In genomic region chr5:72149742-72150141, GRCh38 we compare ENCODE assay signal across 15 cellular contexts. TPM values are rescaled to one million over a fixed set of nuclear protein-coding genes. Genes with fewer than 3 reads are reported as not detected.
DNase-seq lines count a peak whose midpoint lies in the region; ATAC-seq and TF ChIP-seq lines count a peak whose summit lies in the region.
"Had no signal": no experiment of that assay in that cellular context is flagged by ENCODE, and none has a peak within 500 bp of the region (broad histone marks: within the 10 kb centered on the region; RNA-seq: fewer than 3 reads in every experiment).

No MANE protein-coding gene starts in this region.

- no peak for TF ChIP-seq POLR2A in uterus (IDR thresholded peaks at IDR 0.05)

- ATAC-seq in SK-N-SH treated with all-trans-retinoic acid at 6 μM for 48 hours (no peak; the same call in 2 of the 3 replicates), GM18517 (IDR thresholded peaks at IDR 0.05; ENCODE audit: unreplicated experiment) (no peak)
- ATAC-seq in activated CD4-positive, CD25-positive, alpha-beta regulatory T cell treated with anti-CD3 and anti-CD28 coated beads, Interleukin-2, amount 50 U/mL, for 24 hours = no peak

- no peaks in the 10 kb centered on the region for H3K27me3 ChIP-seq in SK-N-SH (ENCODE audit: insufficient read depth)
- no peaks in the 10 kb centered on the region for H3K27me3 ChIP-seq in ascending aorta
- H3K27me3 ChIP-seq in uterus = no peaks in the 10 kb centered on the region

- no peaks in the 10 kb centered on the region for H3K9me3 ChIP-seq in SK-N-SH
- H3K9me3 ChIP-seq in ascending aorta = no peaks in the 10 kb centered on the region
- peaks cover 0 to 12% of the 10 kb centered on the region in 2 donors for H3K9me3 ChIP-seq in uterus

- H4K20me1 ChIP-seq in SK-N-SH (ENCODE audit: insufficient read depth) = peaks cover 99% of the 10 kb centered on the region

- H2AFZ ChIP-seq in SK-N-SH (ENCODE audit: low read depth) = no peak overlapping the region

- TF ChIP-seq RAD21 in SK-N-SH (IDR thresholded peaks at IDR 0.05; ENCODE audit: low read length) = peak; percentile 48

- H3K9me2 ChIP-seq in SK-N-SH = no peaks in the 10 kb centered on the region

- H3K36me3 ChIP-seq in SK-N-SH (replicated peaks in 1 of 2; ENCODE audit: control insufficient read depth in 1 of 2, insufficient read depth in 2 of 2, low read length in 1 of 2) (peaks cover 60 to 74% of the 10 kb centered on the region in 2 experiments), ascending aorta (peaks cover 0 to 12% of the 10 kb centered on the region in 2 donors), uterus (no peaks in the 10 kb centered on the region)

- intact Hi-C loops in ascending aorta (cut with DNase I) = loop anchor here (5.0 to 10.0 kb wide), 3 partner anchors 98 to 295 kb away; no protein-coding TSS in a partner anchor
- intact Hi-C loops in uterus (cut with DNase I; ENCODE audit: low total_unique reads) = loop anchor here (10.0 kb wide), 1 partner anchor 135 kb away; no protein-coding TSS in a partner anchor

- TF ChIP-seq CTCF in SK-N-SH (IDR thresholded peaks at IDR 0.05) = peak; percentile 44; the same call in 1 of the 2 replicates
- TF ChIP-seq CTCF in ascending aorta (IDR thresholded peaks at IDR 0.05) = peak in 2 of 3 experiments; percentile 31 to 47
- TF ChIP-seq CTCF in fibroblast of the aortic adventitia (IDR thresholded peaks at IDR 0.05; ENCODE audit: insufficient read depth, low read length) = peak; percentile 22
- TF ChIP-seq CTCF in uterus (IDR thresholded peaks at IDR 0.05) = no peak

- peaks cover 100% of the 10 kb centered on the region for H3K79me2 ChIP-seq in SK-N-SH (ENCODE audit: insufficient read depth)

- H3K9ac ChIP-seq in SK-N-SH = no peak overlapping the region

- CTCF ChIA-PET in SK-N-SH (lab: Yijun Ruan, JAX) = interaction anchor here (1.1 to 1.7 kb wide), 6 partner anchors 10 to 159 kb away, joined by 3 to 6 read pairs (median 4); no protein-coding TSS in a partner anchor

- TF ChIP-seq EP300 in SK-N-SH (IDR thresholded peaks at IDR 0.05; ENCODE audit: borderline replicate concordance in 1 of 2, low read depth in 1 of 2, low read length in 1 of 2) = no peak

- H3F3A ChIP-seq in SK-N-SH (replicated peaks; ENCODE audit: insufficient read depth) = peaks cover 51% of the 10 kb centered on the region

- peak overlapping the region; percentile 53 to 83 for H3K27ac ChIP-seq in SK-N-SH (ENCODE audit: low read depth in 2 of 2, low read length in 1 of 2)
- H3K27ac ChIP-seq in ascending aorta = peak overlapping the region; percentile 93 to 95
- peak overlapping the region; percentile 87 to 88 for H3K27ac ChIP-seq in uterus
- H3K27ac ChIP-seq: WERI-Rb-1 had no signal

- H3K4me3 ChIP-seq in SK-N-SH (ENCODE audit: low read depth in 2 of 2, low read length in 1 of 2) (no peak overlapping the region), ascending aorta (peak overlapping the region in 1 of 2 donors; percentile 6), fibroblast of the aortic adventitia (ENCODE audit: low read depth, low read length) (no peak overlapping the region), uterus (no peak overlapping the region)

- DNase-seq in SK-N-SH (no peak), ascending aorta (ENCODE audit: low spot score in 2 of 2) (no peak), fibroblast of the aortic adventitia (ENCODE audit: low read depth) (peak; percentile 38), uterus (no peak)
- no peak for DNase-seq in stimulated activated CD4-positive, alpha-beta T cell treated with anti-CD3 and anti-CD28 coated beads, Interleukin-1b, Interleukin-23, amount 100 ng/mL, for 48 hours
- DNase-seq: activated effector memory CD4-positive, alpha-beta T cell treated with anti-CD3 and anti-CD28 coated beads, Interleukin-2, amount 50 U/mL, for 16 hours; Calu3; islet precursor cell; Kasumi-1; midbrain; NCI-H1694 treated with DMSO at 0.1 percent for 48 hours; WERI-Rb-1 had no signal

- WGBS in SK-N-SH (ENCODE audit: low lambda C conversion rate) = 95% methylated on average over 2 of the region's 2 CpGs

- POLR2A ChIA-PET in SK-N-SH (lab: Yijun Ruan, JAX) = no interaction called here

- H3K4me1 ChIP-seq in SK-N-SH (ENCODE audit: control insufficient read depth in 1 of 2, insufficient read depth in 2 of 2, low read depth in 1 of 2, low read length in 1 of 2) = peaks cover 59 to 67% of the 10 kb centered on the region in 2 experiments
- H3K4me1 ChIP-seq in ascending aorta = peaks cover 39 to 91% of the 10 kb centered on the region in 2 donors
- peaks cover 0 to 15% of the 10 kb centered on the region in 2 donors for H3K4me1 ChIP-seq in uterus

- no peak overlapping the region for H3K4me2 ChIP-seq in SK-N-SH

TF ChIP-seq in SK-N-SH, 30 proteins besides CTCF, POLR2A, EP300 and RAD21 (continues in another document):
- TF ChIP-seq FOSL2 (IDR thresholded peaks at IDR 0.05; ENCODE audit: borderline replicate concordance, low read depth) = no peak
- no peak for TF ChIP-seq FOXJ3 (CRISPR knock-in tag; IDR thresholded peaks at IDR 0.05)
- no peak for TF ChIP-seq REST (IDR thresholded peaks at IDR 0.05; ENCODE audit: low read depth, low read length)
- no peak for TF ChIP-seq RCOR1 (IDR thresholded peaks at IDR 0.05; ENCODE audit: low read length)

TF ChIP-seq in SK-N-SH treated with all-trans-retinoic acid at 6 μM for 48 hours, 23 proteins besides CTCF, POLR2A, EP300 and RAD21:
- no peak for TF ChIP-seq ZC3H10 (CRISPR knock-in tag; IDR thresholded peaks at IDR 0.05)
- TF ChIP-seq CREB5 (CRISPR knock-in tag; IDR thresholded peaks at IDR 0.05; ENCODE audit: low read depth) = no peak
- no peak for TF ChIP-seq ISL1 (CRISPR knock-in tag; IDR thresholded peaks at IDR 0.05)
- no peak for TF ChIP-seq OSR1 (CRISPR knock-in tag; IDR thresholded peaks at IDR 0.05)
- no peak for TF ChIP-seq ZNF8 (CRISPR knock-in tag; IDR thresholded peaks at IDR 0.05)
- no peak for TF ChIP-seq TCF4 (CRISPR knock-in tag; IDR thresholded peaks at IDR 0.05; ENCODE audit: borderline replicate concordance)
- TF ChIP-seq BACH2 (CRISPR knock-in tag; IDR thresholded peaks at IDR 0.05; ENCODE audit: borderline replicate concordance) = no peak
- no peak for TF ChIP-seq ZFP3 (CRISPR knock-in tag; IDR thresholded peaks at IDR 0.05)
- TF ChIP-seq ZNF565 (CRISPR knock-in tag; conservative IDR thresholded peaks at IDR 0.05; ENCODE audit: low read depth) = no peak
- no peak for TF ChIP-seq ARNTL (CRISPR knock-in tag; IDR thresholded peaks at IDR 0.05; ENCODE audit: borderline replicate concordance, low read depth)
- no peak for TF ChIP-seq RARB (CRISPR knock-in tag; IDR thresholded peaks at IDR 0.05)
- no peak for TF ChIP-seq SNAI2 (CRISPR knock-in tag; IDR thresholded peaks at IDR 0.05)
TF ChIP-seq in SK-N-SH treated with all-trans-retinoic acid at 6 μM for 48 hours: peak in this region for 0.

RNA-seq across cellular contexts. Expression of gene MAP1B, which starts 42.5 kb away (rescaled TPM):
- 47.5 and 48.5 TPM in 2 replicates for polyA plus RNA-seq in SK-N-SH (2012; rRNA removed)
- polyA plus RNA-seq in SK-N-SH (2012; cell fraction: cytosol; rRNA removed) = 59.8 and 60.6 TPM in 2 replicates
- polyA plus RNA-seq in SK-N-SH (2012; cell fraction: nucleus; rRNA removed) = 69.5 and 70.5 TPM in 2 replicates
- 1,059 TPM for total RNA-seq in ascending aorta
- total RNA-seq in fibroblast of the aortic adventitia (ENCODE audit: low replicate concordance) = 130 and 401 TPM in 2 replicates
- total RNA-seq in uterus = 100 to 1,000 TPM in 3 of 4 donors, 10 to 100 TPM in 1; 92.0 to 212 (median 132) TPM

Comparison
In these comparisons a context has a peak if more than half of its experiments do, and no peak if none do; other contexts are left out.
1. CTCF ChIP-seq: peak in SK-N-SH (single experiment), ascending aorta (2 of 3) and fibroblast of the aortic adventitia (single experiment); none in uterus (0 of 4).
2. Peak in every context shown above with its lines, with median percentiles within 50 percentile points of each other: H3K27ac ChIP-seq.